In the genomic region with DNA sequence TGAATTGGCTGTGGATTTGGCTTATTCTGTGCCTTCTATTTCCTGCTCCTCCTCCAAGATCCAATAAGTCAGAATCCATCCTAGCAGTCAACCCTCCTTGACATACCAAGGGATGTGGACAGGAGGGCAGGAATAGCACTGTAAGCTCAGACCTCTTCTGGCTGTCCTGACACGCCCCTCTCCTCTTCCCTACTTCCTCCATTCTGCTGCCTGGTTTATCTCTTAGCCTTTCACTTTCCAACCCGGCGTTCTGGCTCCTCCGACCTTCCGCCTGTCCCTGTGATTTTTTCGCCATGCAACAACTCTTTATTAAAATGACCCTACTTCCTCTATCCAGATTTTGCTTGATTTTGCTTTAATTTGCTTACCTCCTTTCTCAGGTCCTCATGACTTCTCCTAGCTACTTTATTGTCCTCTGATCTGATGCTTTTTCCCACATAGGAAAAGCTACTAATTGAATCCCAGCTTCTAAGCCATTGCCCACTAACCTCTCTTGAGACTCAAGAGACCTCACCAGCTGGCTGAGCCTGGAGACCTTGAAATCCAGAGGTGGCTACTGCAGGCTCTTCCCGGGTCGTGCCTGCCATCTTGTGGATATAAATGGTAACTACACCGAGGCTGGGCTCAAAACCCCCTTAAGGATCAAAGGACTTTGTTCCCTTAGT, we compare ENCODE assay signal across 8 cellular contexts.
A peak's percentile ranks its signal among the peaks of the same experiment; 100 is the strongest.
DNase-seq lines count a peak whose midpoint lies in the region; ATAC-seq and TF ChIP-seq lines count a peak whose summit lies in the region.

No MANE protein-coding gene starts in this region.

- H3K27ac ChIP-seq in neutrophil (no peak overlapping the region), uterus (no peak overlapping the region)

- H3K27me3 ChIP-seq in neutrophil: peaks cover 8% of the 10 kb centered on the region
- H3K27me3 ChIP-seq in uterus: no peaks in the 10 kb centered on the region

- TF ChIP-seq POLR2A in uterus (IDR thresholded peaks at IDR 0.05): no peak

- intact Hi-C loops in uterus (cut with DNase I; ENCODE audit: low total_unique reads): no loop called here

- TF ChIP-seq CTCF in fibroblast of the aortic adventitia (IDR thresholded peaks at IDR 0.05; ENCODE audit: insufficient read depth, low read length) (peak; percentile 77), neutrophil (IDR thresholded peaks at IDR 0.05) (peak; percentile 34), uterus (IDR thresholded peaks at IDR 0.05) (peak; percentile 33 to 59 (median 46))

- H3K9me3 ChIP-seq in neutrophil (no peaks in the 10 kb centered on the region), uterus (no peaks in the 10 kb centered on the region)

- peak; percentile 25 for DNase-seq in CMK (ENCODE audit: low read depth)
- peak; percentile 19 for DNase-seq in NCI-H774 (lab: John Stamatoyannopoulos, UW)
- peak; percentile 38 for DNase-seq in activated T-cell treated with anti-CD3 and anti-CD28 coated beads for 24 hours (ENCODE audit: low read depth)
- DNase-seq in fibroblast of the aortic adventitia (ENCODE audit: low read depth): peak; percentile 51
- DNase-seq in uterus: peak in 1 of 2 donors; percentile 15

- no peak overlapping the region for H3K4me3 ChIP-seq in fibroblast of the aortic adventitia (ENCODE audit: low read depth, low read length)
- H3K4me3 ChIP-seq in neutrophil (ENCODE audit: low read depth in 1 of 2, low read length in 1 of 2): no peak overlapping the region
- no peak overlapping the region for H3K4me3 ChIP-seq in uterus

- peak; percentile 77 for ATAC-seq in GM19351 (IDR thresholded peaks at IDR 0.05; ENCODE audit: unreplicated experiment)
- ATAC-seq in HG03442 (IDR thresholded peaks at IDR 0.05; ENCODE audit: unreplicated experiment): peak; percentile 78

- H3K4me1 ChIP-seq in neutrophil (ENCODE audit: control insufficient read depth in 1 of 2, insufficient read depth in 1 of 2, low read depth in 1 of 2, low read length in 1 of 2) (peaks cover 0 to 8% of the 10 kb centered on the region in 2 experiments), uterus (no peaks in the 10 kb centered on the region)

- no peaks in the 10 kb centered on the region for H3K36me3 ChIP-seq in neutrophil
- H3K36me3 ChIP-seq in uterus: no peaks in the 10 kb centered on the region
